In genomic region chrX:53587795-53588194, GRCh38 we compare ENCODE assay signal across 26 cellular contexts.
"Had no signal": no experiment of that assay in that cellular context is flagged by ENCODE, and none has a peak within 500 bp of the region (broad histone marks: within the 10 kb centered on the region; RNA-seq: fewer than 3 reads in every experiment).

No MANE protein-coding gene starts in this region.

- H3K4me1 Mint-ChIP-seq: activated B cell treated with CpG ODN at 0.5 μM for 24 hours, endodermal cell had no signal

- H3K4me3 Mint-ChIP-seq: activated B cell treated with CpG ODN at 0.5 μM for 24 hours; activated naive CD8-positive, alpha-beta T cell; endodermal cell had no signal

- H3K27me3 ChIP-seq: esophagus squamous epithelium, gastroesophageal sphincter, SJSA1, testis, uterus had no signal

- H3K9me3 Mint-ChIP-seq: activated B cell treated with CpG ODN at 0.5 μM for 24 hours had no signal

- H3K4me3 ChIP-seq: coronary artery, esophagus squamous epithelium, gastroesophageal sphincter, right lobe of liver, SJSA1, testis, uterus had no signal

- H3K9me3 ChIP-seq: esophagus squamous epithelium, gastroesophageal sphincter, right lobe of liver, SJSA1, testis, uterus had no signal

- H3K27me3 Mint-ChIP-seq: activated B cell treated with CpG ODN at 0.5 μM for 24 hours; activated naive CD8-positive, alpha-beta T cell had no signal

- ATAC-seq: gastroesophageal sphincter, left ventricle myocardium superior, right lobe of liver had no signal

- H3K4me1 ChIP-seq: esophagus squamous epithelium, gastroesophageal sphincter, right lobe of liver, SJSA1, testis, uterus had no signal

- H3K36me3 Mint-ChIP-seq: activated naive CD8-positive, alpha-beta T cell had no signal

- H3K36me3 ChIP-seq: uterus had no signal

- FAIRE-seq: small intestine had no signal

- DNase-seq: activated B cell treated with CpG ODN at 0.5 μM for 24 hours; activated CD4-positive, alpha-beta T cell treated with anti-CD3 and anti-CD28 coated beads, Interleukin-2, amount 50 U/mL, for 1 hour; activated gamma-delta T cell treated with Interleukin-2 at 50 U/mL for 16 hours; amygdala; cerebellar nuclear complex; endodermal cell; esophagus squamous epithelium; head of caudate nucleus; hypothalamus; left ventricle myocardium superior; mammary epithelial cell; midbrain; occipital lobe; right lobe of liver; small intestine; stimulated activated CD4-positive, alpha-beta T cell treated with anti-CD3 and anti-CD28 coated beads, Interleukin-2, amount 100 ng/mL, for 24 hours; stimulated activated naive CD4-positive, alpha-beta T cell; T-helper 1 cell; T-helper 9 cell; testis; trophoblast cell; uterus had no signal

- H3K27ac Mint-ChIP-seq: activated B cell treated with CpG ODN at 0.5 μM for 24 hours, endodermal cell had no signal

- H3K27ac ChIP-seq: coronary artery, esophagus squamous epithelium, gastroesophageal sphincter, right lobe of liver, SJSA1, testis, uterus had no signal
